7 cellular contexts compared by ENCODE assay signal in the genomic region with DNA sequence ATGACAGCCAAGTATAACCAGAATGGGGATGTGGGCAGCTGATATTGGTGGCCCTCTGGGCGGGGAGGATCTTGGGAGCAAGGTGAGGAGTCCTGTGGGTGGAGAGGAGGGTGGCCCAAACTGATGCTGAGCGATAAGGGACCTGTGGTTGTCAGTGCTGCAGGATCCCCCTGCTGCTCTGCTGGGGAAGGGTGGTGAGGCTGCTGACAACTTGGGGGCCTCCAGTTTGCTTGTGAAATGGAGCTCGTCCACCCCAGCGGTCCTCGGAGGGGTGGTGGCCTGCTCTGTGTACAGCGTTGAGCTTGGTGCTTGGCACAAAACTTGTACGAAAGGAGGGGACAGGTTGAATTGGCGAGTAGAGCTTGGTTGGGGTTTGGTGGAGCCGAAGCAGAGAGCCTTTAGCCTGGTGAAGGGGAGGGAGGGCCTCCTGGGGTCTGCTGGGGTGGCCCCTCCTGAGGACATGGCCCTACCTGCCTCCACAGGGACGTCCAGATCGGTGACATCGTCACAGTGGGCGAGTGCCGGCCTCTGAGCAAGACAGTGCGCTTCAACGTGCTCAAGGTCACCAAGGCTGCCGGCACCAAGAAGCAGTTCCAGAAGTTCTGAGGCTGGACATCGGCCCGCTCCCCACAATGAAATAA.
DNase-seq lines count a peak whose midpoint lies in the region; ATAC-seq and TF ChIP-seq lines count a peak whose summit lies in the region.

No MANE protein-coding gene starts in this region.

- peak overlapping the region; percentile 20; the same call in 1 of the 2 replicates for H3K4me3 ChIP-seq in HL-60 (replicated peaks; ENCODE audit: insufficient read depth, low read length)

- TF ChIP-seq POLR2A in erythroblast (IDR thresholded peaks at IDR 0.05; ENCODE audit: low read length) = peak; percentile 46

- H3K27ac ChIP-seq in HL-60 (replicated peaks) = no peak overlapping the region

- no peak for ATAC-seq in stimulated activated naive CD8-positive, alpha-beta T cell treated with anti-CD3 and anti-CD28 coated beads, Interleukin-15, Interleukin-2, amounts not matched to agents 100 U/mL and 50 U/mL, for 24 hours

- intact Hi-C loops in posterior cingulate gyrus (cut with DNase I) = loop anchor here (5.0 to 10.0 kb wide), 2 partner anchors 47 to 376 kb away; a partner anchor contains a TSS

- H3K27me3 ChIP-seq in HL-60 (ENCODE audit: insufficient read depth, poor library complexity, severe bottlenecking) = no peaks in the 10 kb centered on the region

- TF ChIP-seq CTCF in HL-60 (IDR thresholded peaks at IDR 0.05; ENCODE audit: insufficient read depth, low read length) = no peak

- DNase-seq in HL-60 (ENCODE audit: low read depth in 1 of 2, low spot score in 1 of 2) (no peak), erythroblast (lab: John Stamatoyannopoulos, UW) (no peak), posterior cingulate gyrus (no peak), DMS153 (lab: John Stamatoyannopoulos, UW) (no peak), NCI-H69 (lab: John Stamatoyannopoulos, UW) (no peak)
- DNase-seq in activated CD4-positive, alpha-beta T cell treated with anti-CD3 and anti-CD28 coated beads, Interleukin-2, amount 50 U/mL, for 48 hours = peak; percentile 44 to 57
- DNase-seq in stimulated activated naive CD8-positive, alpha-beta T cell treated with anti-CD3 and anti-CD28 coated beads, Interleukin-15, Interleukin-2, amounts not matched to agents 100 U/mL and 50 U/mL, for 24 hours = peak; percentile 50

Comparison
In these comparisons a context has a peak if more than half of its experiments do, and no peak if none do; other contexts are left out.
1. DNase-seq: peak in activated CD4-positive, alpha-beta T cell treated with anti-CD3 and anti-CD28 coated beads, Interleukin-2, amount 50 U/mL, for 48 hours (2 of 2) and stimulated activated naive CD8-positive, alpha-beta T cell treated with anti-CD3 and anti-CD28 coated beads, Interleukin-15, Interleukin-2, amounts not matched to agents 100 U/mL and 50 U/mL, for 24 hours (single experiment); none in HL-60 (0 of 2), erythroblast (0 of 2), posterior cingulate gyrus (0 of 10), DMS153 (single experiment) and NCI-H69 (single experiment).